In the genomic region with DNA sequence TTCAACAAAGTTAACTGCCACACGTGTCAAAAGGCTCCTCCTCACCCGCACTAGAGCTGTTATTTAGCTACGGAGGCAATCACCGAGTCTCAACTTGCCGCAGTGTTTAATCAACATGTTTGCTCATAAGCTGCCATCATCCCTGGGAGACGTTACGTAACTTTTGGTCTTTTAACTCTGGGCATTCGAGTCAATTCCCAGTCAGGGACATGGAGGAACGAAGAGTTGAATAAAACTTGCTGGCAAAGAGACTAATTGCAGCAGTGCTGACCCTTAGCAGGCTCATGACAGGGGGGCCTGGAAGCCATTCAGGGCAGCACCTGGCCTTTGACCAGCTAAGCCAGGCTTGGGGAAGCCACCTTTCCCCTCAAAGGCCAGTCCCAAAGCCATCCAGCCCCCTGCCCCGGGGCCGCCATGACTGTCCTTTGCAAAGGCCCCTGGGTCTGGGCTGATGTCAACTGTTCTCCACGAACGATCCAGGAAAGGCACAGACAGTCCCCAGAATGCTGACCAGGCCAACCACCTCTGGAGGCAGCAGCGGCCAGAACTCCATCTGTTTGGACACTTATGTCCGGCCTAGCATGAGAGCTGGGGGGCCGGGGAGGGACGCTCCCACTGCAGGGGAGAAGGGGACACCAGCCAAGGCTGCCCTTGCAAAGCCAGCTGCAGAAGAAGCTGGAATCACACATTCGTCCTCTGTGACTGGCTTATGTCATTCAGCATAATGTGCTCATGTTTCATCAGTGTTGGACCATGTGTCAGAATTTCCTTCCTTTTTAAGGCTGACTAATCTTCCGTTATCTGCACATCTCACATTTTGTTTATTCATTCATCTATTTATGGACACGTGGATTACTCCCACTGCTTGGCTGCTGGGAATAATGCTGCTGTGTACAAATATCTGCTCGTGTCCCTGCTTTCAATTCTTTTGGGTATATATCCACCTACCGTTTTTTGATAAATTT, we compare ENCODE assay signal across 10 cellular contexts. TPM values are rescaled to one million over a fixed set of nuclear protein-coding genes. Genes with fewer than 3 reads are reported as not detected.
DNase-seq lines count a peak whose midpoint lies in the region; ATAC-seq, FAIRE-seq and TF ChIP-seq lines count a peak whose summit lies in the region.
"Had no signal": no experiment of that assay in that cellular context is flagged by ENCODE, and none has a peak within 500 bp of the region (broad histone marks: within the 10 kb centered on the region; RNA-seq: fewer than 3 reads in every experiment).

No MANE protein-coding gene starts in this region.

- H3K4me1 ChIP-seq in ACC112 (ENCODE audit: control insufficient read depth, insufficient read depth, low read length, unreplicated experiment) (peaks cover 14% of the 10 kb centered on the region), HepG2 (ENCODE audit: insufficient read depth, low read length) (peaks cover 71% of the 10 kb centered on the region)

- H3K36me3 ChIP-seq in ACC112 (ENCODE audit: insufficient read depth, low read length) (no peaks in the 10 kb centered on the region), HepG2 (replicated peaks in 1 of 2; ENCODE audit: control insufficient read depth in 1 of 2, insufficient read depth in 2 of 2, low read length in 2 of 2) (peaks cover 5 to 39% of the 10 kb centered on the region in 2 experiments)
- H3K36me3 ChIP-seq: adrenal gland had no signal

- TF ChIP-seq EP300 in HepG2 (IDR thresholded peaks at IDR 0.05; ENCODE audit: low read depth in 2 of 2, low read length in 2 of 2) (peak in 1 of 2 experiments; percentile 87; a peak in 2 of 4 replicates), HepG2 (CRISPR knock-in tag; IDR thresholded peaks at IDR 0.05; ENCODE audit: borderline replicate concordance) (peak; percentile 65; the same call in 1 of the 2 replicates)

- ATAC-seq in HepG2 (peak; percentile 53), HG03025 (IDR thresholded peaks at IDR 0.05; ENCODE audit: low FRiP score, unreplicated experiment) (no peak)

- H3K9ac ChIP-seq in HepG2 (ENCODE audit: insufficient read depth, low read depth, low read length) = peak overlapping the region; percentile 45

- no peaks in the 10 kb centered on the region for H3K9me3 ChIP-seq in HepG2 (ENCODE audit: low read length)
- H3K9me3 ChIP-seq: adrenal gland had no signal

- no peaks in the 10 kb centered on the region for H4K20me1 ChIP-seq in HepG2 (ENCODE audit: insufficient read depth, low read length)

- peak; percentile 32 to 46; a peak in 2 of 4 replicates for TF ChIP-seq POLR2A in HepG2 (IDR thresholded peaks at IDR 0.05; ENCODE audit: insufficient read depth in 1 of 2, low read depth in 2 of 2, low read length in 2 of 2)

- peak; percentile 84 for DNase-seq in M059J (ENCODE audit: low read depth)
- peak; percentile 87 for DNase-seq in HepG2 (ENCODE audit: low spot score)
- DNase-seq in foreskin melanocyte = no peak
- DNase-seq in T-helper 2 cell = no peak
- no peak for DNase-seq in activated CD4-positive, CD25-positive, alpha-beta regulatory T cell (lab: John Stamatoyannopoulos, UW)

- no peak overlapping the region for H2AFZ ChIP-seq in ACC112 (ENCODE audit: low read length, unreplicated experiment)
- no peak overlapping the region for H2AFZ ChIP-seq in HepG2 (ENCODE audit: low read length)

- peak overlapping the region; percentile 73 for H3K27ac ChIP-seq in ACC112 (ENCODE audit: low read depth, low read length)
- peak overlapping the region; percentile 16 for H3K27ac ChIP-seq in cingulate gyrus (ENCODE audit: low read depth, low read length)
- peak overlapping the region; percentile 86 for H3K27ac ChIP-seq in HepG2 (ENCODE audit: extremely low read length, insufficient read depth, low read length)

- H3K79me2 ChIP-seq in ACC112 (ENCODE audit: control insufficient read depth, insufficient read depth, low read length, unreplicated experiment) = no peaks in the 10 kb centered on the region
- peaks cover 36% of the 10 kb centered on the region for H3K79me2 ChIP-seq in HepG2 (ENCODE audit: insufficient read depth, low read length)

- TF ChIP-seq CTCF in HepG2 (CRISPR knock-in tag; IDR thresholded peaks at IDR 0.05) = no peak

- peak overlapping the region; percentile 58 for H3K4me2 ChIP-seq in HepG2 (ENCODE audit: low read depth, low read length)

- FAIRE-seq in HepG2 (lab: Jason Lieb, UNC) = peak; percentile 79
- FAIRE-seq: islet of Langerhans had no signal

- no peaks in the 10 kb centered on the region for H3K27me3 ChIP-seq in ACC112 (ENCODE audit: insufficient read depth, low read length)
- H3K27me3 ChIP-seq in HepG2 (ENCODE audit: control insufficient read depth in 1 of 2, insufficient read depth in 2 of 2, low read length in 2 of 2) = no peaks in the 10 kb centered on the region
- H3K27me3 ChIP-seq: adrenal gland had no signal

- intact Hi-C loops in HepG2 (cut with micrococcal nuclease; ENCODE audit: unreplicated experiment) = loop anchor here (1.0 to 2.0 kb wide), 2 partner anchors 8 to 43 kb away; a partner anchor contains a TSS

- no peak for TF ChIP-seq RAD21 in HepG2 (CRISPR knock-in tag; IDR thresholded peaks at IDR 0.05)

- CTCF ChIA-PET in HepG2 (lab: Yijun Ruan, JAX; ENCODE audit: low intra/inter-chr PET ratio, low total read pairs) = no interaction called here

- in situ Hi-C loops in HepG2 (cut with HindIII; ENCODE audit: extremely low pct_ligation_motif_present, low pct_unique_long_range_greater_than_20kb) = no loop called here

- H3K4me3 ChIP-seq in ACC112 (ENCODE audit: low read depth, low read length) (peak overlapping the region; percentile 45; the same call in 1 of the 2 replicates), HepG2 (replicated peaks in 1 of 3; ENCODE audit: insufficient read depth in 1 of 3, low read depth in 2 of 3, low read length in 3 of 3) (peak overlapping the region in 1 of 3 experiments; percentile 32; a peak in 2 of 6 replicates)
- H3K4me3 ChIP-seq: adrenal gland had no signal

- WGBS in HepG2 (ENCODE audit: low lambda C conversion rate) = 16% methylated on average over 18 of the region's 22 CpGs

- BruUV-seq in HepG2 (replicated peaks; lab: Mats Ljungman, UMichigan) = no TSS peak

- POLR2A ChIA-PET in HepG2 (lab: Yijun Ruan, JAX) = interaction anchor here (0.8 to 2.9 kb wide), 14 partner anchors 8 to 171 kb away, joined by 3 to 23 read pairs (median 4); a partner anchor contains a TSS

TF ChIP-seq in HepG2, 621 proteins besides CTCF, POLR2A, EP300 and RAD21 (continues in another document):
- TF ChIP-seq, protein P1, sequence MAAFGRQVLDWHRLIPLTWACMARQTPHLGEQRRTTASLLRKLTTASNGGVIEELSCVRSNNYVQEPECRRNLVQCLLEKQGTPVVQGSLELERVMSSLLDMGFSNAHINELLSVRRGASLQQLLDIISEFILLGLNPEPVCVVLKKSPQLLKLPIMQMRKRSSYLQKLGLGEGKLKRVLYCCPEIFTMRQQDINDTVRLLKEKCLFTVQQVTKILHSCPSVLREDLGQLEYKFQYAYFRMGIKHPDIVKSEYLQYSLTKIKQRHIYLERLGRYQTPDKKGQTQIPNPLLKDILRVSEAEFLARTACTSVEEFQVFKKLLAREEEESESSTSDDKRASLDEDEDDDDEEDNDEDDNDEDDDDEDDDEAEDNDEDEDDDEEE (CRISPR knock-in tag; IDR thresholded peaks at IDR 0.05) = no peak
- TF ChIP-seq MEIS2 (CRISPR knock-in tag; IDR thresholded peaks at IDR 0.05) (peak; percentile 59), HOXA9 (CRISPR knock-in tag; IDR thresholded peaks at IDR 0.05; ENCODE audit: borderline replicate concordance) (no peak), MBNL3 (CRISPR knock-in tag; conservative IDR thresholded peaks at IDR 0.05) (no peak), ZNF629 (CRISPR knock-in tag; conservative IDR thresholded peaks at IDR 0.05) (no peak; the same call in 1 of the 2 replicates), PHF21A (CRISPR knock-in tag; IDR thresholded peaks at IDR 0.05) (peak; percentile 83; the same call in 1 of the 2 replicates), WIZ (CRISPR knock-in tag; IDR thresholded peaks at IDR 0.05) (no peak), MXI1 (IDR thresholded peaks at IDR 0.05; ENCODE audit: borderline replicate concordance, low read depth, low read length) (peak; percentile 23; the same call in 1 of the 3 replicates), SIN3B (IDR thresholded peaks at IDR 0.05; ENCODE audit: low read length) (no peak), THYN1 (CRISPR knock-in tag; IDR thresholded peaks at IDR 0.05; ENCODE audit: borderline replicate concordance, low read depth) (no peak), ZFP36L2 (CRISPR knock-in tag; IDR thresholded peaks at IDR 0.05) (no peak)
- TF ChIP-seq, protein P2, sequence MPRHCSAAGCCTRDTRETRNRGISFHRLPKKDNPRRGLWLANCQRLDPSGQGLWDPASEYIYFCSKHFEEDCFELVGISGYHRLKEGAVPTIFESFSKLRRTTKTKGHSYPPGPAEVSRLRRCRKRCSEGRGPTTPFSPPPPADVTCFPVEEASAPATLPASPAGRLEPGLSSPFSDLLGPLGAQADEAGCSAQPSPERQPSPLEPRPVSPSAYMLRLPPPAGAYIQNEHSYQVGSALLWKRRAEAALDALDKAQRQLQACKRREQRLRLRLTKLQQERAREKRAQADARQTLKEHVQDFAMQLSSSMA (CRISPR knock-in tag; IDR thresholded peaks at IDR 0.05) = no peak

RNA-seq across cellular contexts. Expression of a gene that starts 43.7 kb away (rescaled TPM):
- not detected in 2 replicates for total RNA-seq in M059J (2014; rRNA removed; shearing (Covaris generic))
- total RNA-seq in HepG2 (2016; rRNA removed; fragmentation: Illumina TruSeq; extraction: Trizol) = 42.5 and 56.5 TPM in 2 replicates
- total RNA-seq in HepG2 (2016; cell fraction: cytosol; rRNA removed; fragmentation: Illumina TruSeq; extraction: Trizol; ENCODE audit: low read depth) = 71.9 and 81.0 TPM in 2 replicates
- total RNA-seq in HepG2 (2016; cell fraction: insoluble cytoplasmic fraction; rRNA removed; fragmentation: Illumina TruSeq; extraction: Trizol) = 34.4 and 55.2 TPM in 2 replicates
- total RNA-seq in HepG2 (2016; cell fraction: membrane; rRNA removed; fragmentation: Illumina TruSeq; extraction: Trizol) = 69.6 and 77.5 TPM in 2 replicates
- 66.0 and 74.7 TPM in 2 replicates for total RNA-seq in HepG2 (2016; cell fraction: nucleus; rRNA removed; fragmentation: Illumina TruSeq; extraction: Trizol)
- 155 and 208 TPM in 2 replicates for polyA plus RNA-seq in HepG2 (2011; rRNA removed)
- polyA plus RNA-seq in HepG2 (2011; cell fraction: cytosol; rRNA removed) = 113 and 150 TPM in 2 replicates
- 207 and 256 TPM in 2 replicates for polyA plus RNA-seq in HepG2 (2011; cell fraction: nucleus; rRNA removed)
- 61.3 and 94.3 TPM in 2 replicates for polyA plus RNA-seq in HepG2 (2012)
- 28.0 and 30.8 TPM in 2 replicates for polyA plus RNA-seq in HepG2 (2016; cell fraction: cytosol; fragmentation: Illumina TruSeq; extraction: Trizol; ENCODE audit: low read depth)
- 34.4 and 44.9 TPM in 2 replicates for polyA plus RNA-seq in HepG2 (2016; cell fraction: insoluble cytoplasmic fraction; fragmentation: Illumina TruSeq; extraction: Trizol; ENCODE audit: low read depth)
- polyA plus RNA-seq in HepG2 (2016; cell fraction: membrane; fragmentation: Illumina TruSeq; extraction: Trizol; ENCODE audit: low read depth) = 53.8 and 67.9 TPM in 2 replicates
- polyA plus RNA-seq in HepG2 (2016; cell fraction: nucleus; fragmentation: Illumina TruSeq; extraction: Trizol; ENCODE audit: insufficient read depth, low read depth) = 84.3 and 88.3 TPM in 2 replicates
- polyA minus RNA-seq in HepG2 (2011; rRNA and poly(A)+ RNA removed; ENCODE audit: low replicate concordance) = 65.0 and 447 TPM in 2 replicates
- 126 and 149 TPM in 2 replicates for polyA minus RNA-seq in HepG2 (2011; cell fraction: cytosol; rRNA and poly(A)+ RNA removed)
- 126 and 142 TPM in 2 replicates for polyA minus RNA-seq in HepG2 (2011; cell fraction: nucleus; rRNA and poly(A)+ RNA removed)

Comparison
In these comparisons a context has a peak if more than half of its experiments do, and no peak if none do; other contexts are left out.
1. H3K27ac ChIP-seq: peak in every context shown above with its lines; median percentile 86 in HepG2; 73 in ACC112; 16 in cingulate gyrus.
2. DNase-seq: peak in M059J (single experiment) and HepG2 (single experiment); none in foreskin melanocyte (single experiment), T-helper 2 cell (0 of 5) and activated CD4-positive, CD25-positive, alpha-beta regulatory T cell (0 of 4).
3. RNA of a gene that starts 43.7 kb away (total RNA-seq): 34.4 to 81.0 TPM in HepG2; not detected in M059J; every median in the first group is over 10 times any median in the second.